In the genomic region with DNA sequence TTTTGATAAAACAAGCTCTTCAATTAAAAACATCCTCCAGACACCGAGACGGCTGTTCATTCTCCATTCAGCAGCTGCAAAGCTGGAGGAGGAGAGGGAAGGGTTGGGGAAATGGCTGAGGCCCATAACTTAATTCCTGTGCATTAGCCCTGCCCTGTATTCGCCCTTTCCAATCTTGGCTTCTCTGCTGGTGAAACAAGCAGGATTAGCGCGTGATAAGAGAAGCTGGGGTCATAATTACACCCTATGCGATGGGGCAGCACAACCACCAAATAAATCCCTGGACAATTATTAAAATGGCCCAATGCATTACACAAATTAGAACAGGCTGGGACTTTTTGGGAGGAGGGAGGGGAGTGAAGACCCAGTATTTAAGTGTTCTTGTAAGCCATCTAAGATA, we compare ENCODE assay signal across 22 cellular contexts.
DNase-seq lines count a peak whose midpoint lies in the region; ATAC-seq and TF ChIP-seq lines count a peak whose summit lies in the region.
"Had no signal": no experiment of that assay in that cellular context is flagged by ENCODE, and none has a peak within 500 bp of the region (broad histone marks: within the 10 kb centered on the region; RNA-seq: fewer than 3 reads in every experiment).

No MANE protein-coding gene starts in this region.

- peak overlapping the region; percentile 43 for H3K27ac Mint-ChIP-seq in mesothelial cell of epicardium
- H3K27ac Mint-ChIP-seq: B cell; CD4-positive, CD25-positive, alpha-beta regulatory T cell; CD8-positive, alpha-beta T cell; GM23338; H9 had no signal

- no peaks in the 10 kb centered on the region for H3K4me1 ChIP-seq in upper lobe of left lung
- H3K4me1 ChIP-seq: BLaER1, Caco-2 had no signal

- TF ChIP-seq POLR2A in upper lobe of left lung (IDR thresholded peaks at IDR 0.05), result no peak

- ATAC-seq in GM21529 (IDR thresholded peaks at IDR 0.05; ENCODE audit: unreplicated experiment), result no peak
- no peak for ATAC-seq in GM18519 (IDR thresholded peaks at IDR 0.05; ENCODE audit: low FRiP score, unreplicated experiment)
- ATAC-seq in upper lobe of left lung (ENCODE audit: low FRiP score in 2 of 2), result no peak
- ATAC-seq: CD8-positive, alpha-beta T cell; GM23338; HCT116 had no signal

- in situ Hi-C loops in GM13976 (cut with MboI; ENCODE audit: low sequenced_read_pairs, unreplicated experiment), result no loop called here

- H3K4me3 Mint-ChIP-seq in mesothelial cell of epicardium, result no peak overlapping the region
- H3K4me3 Mint-ChIP-seq: B cell; CD4-positive, CD25-positive, alpha-beta regulatory T cell; CD8-positive, alpha-beta T cell; GM23338; H9 had no signal

- H3K27me3 ChIP-seq in upper lobe of left lung, result no peaks in the 10 kb centered on the region
- H3K27me3 ChIP-seq: BLaER1 had no signal

- H3K9me3 Mint-ChIP-seq in mesothelial cell of epicardium, result no peaks in the 10 kb centered on the region
- H3K9me3 Mint-ChIP-seq: CD4-positive, CD25-positive, alpha-beta regulatory T cell; CD8-positive, alpha-beta T cell; GM23338; H9 had no signal

- H3K4me3 ChIP-seq in upper lobe of left lung, result no peak overlapping the region
- H3K4me3 ChIP-seq: BLaER1, GM23338 had no signal

- peaks cover 41% of the 10 kb centered on the region for H3K27me3 Mint-ChIP-seq in mesothelial cell of epicardium (ENCODE audit: low read depth)

- TF ChIP-seq CTCF in mesothelial cell of epicardium (IDR thresholded peaks at IDR 0.05; ENCODE audit: unreplicated experiment), result no peak
- no peak for TF ChIP-seq CTCF in upper lobe of left lung (IDR thresholded peaks at IDR 0.05)
- no peak for TF ChIP-seq CTCF in GM13976 (IDR thresholded peaks at IDR 0.05; ENCODE audit: borderline replicate concordance, control extremely low read depth, extremely low read depth, insufficient read depth, missing control alignments)

- no peak overlapping the region for H3K27ac ChIP-seq in upper lobe of left lung
- H3K27ac ChIP-seq: 22Rv1, BLaER1, C4-2B had no signal

- H3K4me1 Mint-ChIP-seq in mesothelial cell of epicardium, result peaks cover 12% of the 10 kb centered on the region
- H3K4me1 Mint-ChIP-seq: B cell; CD4-positive, CD25-positive, alpha-beta regulatory T cell; GM23338 had no signal

- no peaks in the 10 kb centered on the region for H3K36me3 Mint-ChIP-seq in mesothelial cell of epicardium
- H3K36me3 Mint-ChIP-seq: CD4-positive, CD25-positive, alpha-beta regulatory T cell; CD8-positive, alpha-beta T cell had no signal

- H3K9me3 ChIP-seq in upper lobe of left lung, result no peaks in the 10 kb centered on the region
- H3K9me3 ChIP-seq: BLaER1, Caco-2 had no signal

- no peak for TF ChIP-seq EP300 in upper lobe of left lung (IDR thresholded peaks at IDR 0.05)

- 83 to 85% methylated on average over 6 of the region's 6 CpGs for WGBS in upper lobe of left lung, 2 donors

- DNase-seq in D341Med (ENCODE audit: low spot score), result peak; percentile 75
- DNase-seq in NCI-H2227 (lab: John Stamatoyannopoulos, UW; ENCODE audit: unreplicated experiment), result peak; percentile 14
- DNase-seq in NCI-H82 treated with DMSO at 0.1 percent for 48 hours (lab: John Stamatoyannopoulos, UW; ENCODE audit: unreplicated experiment), result peak; percentile 50
- no peak for DNase-seq in mesothelial cell of epicardium (ENCODE audit: low spot score in 2 of 2, unreplicated experiment in 2 of 2)
- no peak for DNase-seq in upper lobe of left lung
- DNase-seq in GM13976 (ENCODE audit: low spot score), result no peak
- DNase-seq: Caco-2; CD4-positive, CD25-positive, alpha-beta regulatory T cell; CD8-positive, alpha-beta T cell; DMS 273 treated with DMSO at 0.1 percent for 48 hours; DMS53; DMS79 treated with DMSO at 0.1 percent for 48 hours; GF-D8; H9 had no signal

- H3K36me3 ChIP-seq in upper lobe of left lung, result no peaks in the 10 kb centered on the region
- H3K36me3 ChIP-seq: BLaER1 had no signal

Comparison
In these comparisons a context has a peak if more than half of its experiments do, and no peak if none do; other contexts are left out.
1. DNase-seq: peak in D341Med (single experiment), NCI-H2227 (single experiment) and NCI-H82 treated with DMSO at 0.1 percent for 48 hours (single experiment); none in mesothelial cell of epicardium (0 of 2), upper lobe of left lung (0 of 2) and GM13976 (single experiment).